ENCODE assay signal across 8 cellular contexts in the genomic region with DNA sequence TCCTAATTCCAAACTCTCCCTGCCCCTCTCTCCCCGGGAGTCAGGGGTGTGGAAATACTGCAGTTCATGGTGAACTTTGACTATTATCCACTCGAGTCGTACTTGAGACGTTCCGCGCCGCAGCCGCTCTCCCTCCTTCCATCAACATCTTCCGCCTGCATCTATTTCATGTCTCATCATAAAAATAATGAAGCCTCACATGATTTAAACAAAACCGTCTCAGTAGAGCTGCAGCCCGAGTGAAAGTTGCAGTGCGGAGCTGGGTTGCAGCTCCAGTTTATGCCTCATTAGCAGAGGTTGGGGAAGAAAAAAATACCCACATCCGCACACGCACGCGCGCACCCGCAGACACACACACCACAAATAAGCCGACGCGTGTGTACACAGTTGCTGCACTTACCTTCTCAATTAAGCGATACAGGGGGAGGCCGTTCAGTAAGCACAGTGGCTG. TPM values are rescaled to one million over a fixed set of nuclear protein-coding genes. Genes with fewer than 3 reads are reported as not detected.
DNase-seq lines count a peak whose midpoint lies in the region; ATAC-seq and TF ChIP-seq lines count a peak whose summit lies in the region.

No MANE protein-coding gene starts in this region.

- H3K27me3 ChIP-seq in KMS-11 (ENCODE audit: insufficient read depth, low read depth) (no peaks in the 10 kb centered on the region), iPS-20b (ENCODE audit: insufficient read depth, low read length) (peaks cover 72% of the 10 kb centered on the region), thoracic aorta (replicated peaks; ENCODE audit: insufficient read depth) (no peaks in the 10 kb centered on the region)

- H3K27ac Mint-ChIP-seq in activated B cell treated with CpG ODN at 0.5 μM for 24 hours: no peak overlapping the region

- ATAC-seq in activated B cell treated with CpG ODN at 0.5 μM for 24 hours (ENCODE audit: low read depth) (no peak), thoracic aorta (ENCODE audit: insufficient number of reproducible peaks, low FRiP score, low read depth) (no peak), GM19328 (IDR thresholded peaks at IDR 0.05; ENCODE audit: unreplicated experiment) (no peak)

- H3K4me1 ChIP-seq in KMS-11 (ENCODE audit: low read depth, poor library complexity, severe bottlenecking) (peaks cover 8% of the 10 kb centered on the region), iPS-20b (ENCODE audit: insufficient read depth, low read length) (peaks cover 47% of the 10 kb centered on the region), thoracic aorta (ENCODE audit: control insufficient read depth in 1 of 2, low read depth in 2 of 2) (peaks cover 3 to 31% of the 10 kb centered on the region in 2 donors)

- H3K36me3 ChIP-seq in KMS-11 (ENCODE audit: insufficient read depth): no peaks in the 10 kb centered on the region
- no peaks in the 10 kb centered on the region for H3K36me3 ChIP-seq in iPS-20b (ENCODE audit: insufficient read depth, low read depth, low read length)
- no peaks in the 10 kb centered on the region for H3K36me3 ChIP-seq in thoracic aorta

- H3K4me1 Mint-ChIP-seq in activated B cell treated with CpG ODN at 0.5 μM for 24 hours: peaks cover 2% of the 10 kb centered on the region

- no peaks in the 10 kb centered on the region for H3K9me3 ChIP-seq in iPS-20b (ENCODE audit: insufficient read depth, low read depth, low read length)
- no peaks in the 10 kb centered on the region for H3K9me3 ChIP-seq in thoracic aorta

- TF ChIP-seq CTCF in KMS-11 (conservative IDR thresholded peaks at IDR 0.05; ENCODE audit: low read depth, low read length): no peak
- TF ChIP-seq CTCF in activated B cell treated with CpG ODN at 0.5 μM for 24 hours (IDR thresholded peaks at IDR 0.05): no peak
- no peak for TF ChIP-seq CTCF in thoracic aorta (IDR thresholded peaks at IDR 0.05)

- CTCF ChIA-PET in activated B cell treated with CpG ODN at 0.5 μM for 24 hours (lab: Charles Lee) (no interaction called here), HEK293T (lab: Yijun Ruan, JAX) (interaction anchor here (0.7 kb wide), 1 partner anchor 10 kb away, joined by 3 read pairs; no protein-coding TSS in a partner anchor)

- intact Hi-C loops in activated B cell treated with CpG ODN at 0.5 μM for 24 hours (cut with micrococcal nuclease): no loop called here

- POLR2A ChIA-PET in activated B cell treated with CpG ODN at 0.5 μM for 24 hours (lab: Charles Lee): no interaction called here
- POLR2A ChIA-PET in HEK293T (lab: Yijun Ruan, JAX): no interaction called here

- peak overlapping the region; percentile 44 for H3K4me3 Mint-ChIP-seq in activated B cell treated with CpG ODN at 0.5 μM for 24 hours

- H3K79me2 ChIP-seq in KMS-11 (ENCODE audit: insufficient read depth, low read depth): no peaks in the 10 kb centered on the region

- no peaks in the 10 kb centered on the region for H3K36me3 Mint-ChIP-seq in activated B cell treated with CpG ODN at 0.5 μM for 24 hours (ENCODE audit: low read depth)

- peak overlapping the region; percentile 84 for H3K4me2 ChIP-seq in KMS-11

- peak overlapping the region; percentile 91 for H2AFZ ChIP-seq in KMS-11 (ENCODE audit: low read depth)

- H3K27ac ChIP-seq in KMS-11 (no peak overlapping the region), iPS-20b (ENCODE audit: low read length) (no peak overlapping the region), thoracic aorta (peak overlapping the region; percentile 85 to 88)

- H4K20me1 ChIP-seq in KMS-11 (ENCODE audit: insufficient read depth): no peaks in the 10 kb centered on the region

- H3K9ac ChIP-seq in KMS-11: peak overlapping the region; percentile 41
- peak overlapping the region; percentile 69; the same call in 1 of the 2 replicates for H3K9ac ChIP-seq in iPS-20b (ENCODE audit: low read depth, low read length)

- DNase-seq in COLO829 (ENCODE audit: low spot score) (peak; percentile 21), activated B cell treated with CpG ODN at 0.5 μM for 24 hours (no peak), thoracic aorta (ENCODE audit: low spot score) (no peak), superior temporal gyrus (ENCODE audit: extremely low spot score) (no peak), HEK293T (ENCODE audit: extremely low spot score) (no peak)

- H3K9me3 Mint-ChIP-seq in activated B cell treated with CpG ODN at 0.5 μM for 24 hours: no peaks in the 10 kb centered on the region

- H3K27me3 Mint-ChIP-seq in activated B cell treated with CpG ODN at 0.5 μM for 24 hours: peaks cover 36% of the 10 kb centered on the region

- H3K4me3 ChIP-seq in KMS-11 (IDR thresholded peaks at IDR 0.05; ENCODE audit: insufficient read depth, low read depth, low read length) (no peak overlapping the region), iPS-20b (ENCODE audit: low read length) (peak overlapping the region; percentile 88), thoracic aorta (peak overlapping the region; percentile 79)

TF ChIP-seq in HEK293T, 16 proteins besides CTCF, POLR2A, EP300 and RAD21:
- TF ChIP-seq, protein P1, sequence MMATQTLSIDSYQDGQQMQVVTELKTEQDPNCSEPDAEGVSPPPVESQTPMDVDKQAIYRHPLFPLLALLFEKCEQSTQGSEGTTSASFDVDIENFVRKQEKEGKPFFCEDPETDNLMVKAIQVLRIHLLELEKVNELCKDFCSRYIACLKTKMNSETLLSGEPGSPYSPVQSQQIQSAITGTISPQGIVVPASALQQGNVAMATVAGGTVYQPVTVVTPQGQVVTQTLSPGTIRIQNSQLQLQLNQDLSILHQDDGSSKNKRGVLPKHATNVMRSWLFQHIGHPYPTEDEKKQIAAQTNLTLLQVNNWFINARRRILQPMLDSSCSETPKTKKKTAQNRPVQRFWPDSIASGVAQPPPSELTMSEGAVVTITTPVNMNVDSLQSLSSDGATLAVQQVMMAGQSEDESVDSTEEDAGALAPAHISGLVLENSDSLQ (IDR thresholded peaks at IDR 0.05): no peak
- TF ChIP-seq FOXA1 (IDR thresholded peaks at IDR 0.05): no peak
- no peak for TF ChIP-seq BHLHE40 (IDR thresholded peaks at IDR 0.05; ENCODE audit: borderline replicate concordance)
- no peak for TF ChIP-seq SUZ12 (IDR thresholded peaks at IDR 0.05)

RNA-seq across cellular contexts. Expression of gene LMO3, which starts 0.3 kb away (rescaled TPM):
- not detected in 2 replicates for total RNA-seq in activated B cell treated with CpG ODN at 0.5 μM for 24 hours
- 10 to 100 TPM; 45.4 to 49.5 TPM for total RNA-seq in thoracic aorta

Comparison
In these comparisons a context has a peak if more than half of its experiments do, and no peak if none do; other contexts are left out.
1. H3K27ac ChIP-seq: peak in thoracic aorta (2 of 2); none in KMS-11 (single experiment) and iPS-20b (single experiment).
2. RNA of gene LMO3, which starts 0.3 kb away (total RNA-seq): 45.4 to 49.5 TPM in thoracic aorta; not detected in activated B cell treated with CpG ODN at 0.5 μM for 24 hours; every median in the first group is over 10 times any median in the second.